In genomic region chr1:26225033-26225831, GRCh38 we compare ENCODE assay signal across 1 cellular context.
A peak's percentile ranks its signal among the peaks of the same experiment; 100 is the strongest.
TF ChIP-seq lines count a peak whose summit lies in the region.

No MANE protein-coding gene starts in this region.

TF ChIP-seq in HepG2, 621 proteins besides CTCF, POLR2A, EP300 and RAD21 (continued from another document and continues in another):
- TF ChIP-seq ZNF34 (CRISPR knock-in tag; IDR thresholded peaks at IDR 0.05; ENCODE audit: borderline replicate concordance) (no peak), SALL1 (CRISPR knock-in tag; IDR thresholded peaks at IDR 0.05) (peak; percentile 62), ZNF773 (CRISPR knock-in tag; IDR thresholded peaks at IDR 0.05; ENCODE audit: borderline replicate concordance) (no peak), CENPBD1 (CRISPR knock-in tag; IDR thresholded peaks at IDR 0.05; ENCODE audit: borderline replicate concordance, low read depth) (peak; percentile 56; the same call in 1 of the 2 replicates), ZNF326 (CRISPR knock-in tag; IDR thresholded peaks at IDR 0.05; ENCODE audit: borderline replicate concordance) (no peak), SRF (IDR thresholded peaks at IDR 0.05; ENCODE audit: low read depth, low read length) (peak; percentile 57; the same call in 1 of the 2 replicates), ZSCAN29 (CRISPR knock-in tag; conservative IDR thresholded peaks at IDR 0.05) (no peak; the same call in 1 of the 2 replicates), ZSCAN31 (CRISPR knock-in tag; IDR thresholded peaks at IDR 0.05; ENCODE audit: low read depth) (no peak), REST (IDR thresholded peaks at IDR 0.05; ENCODE audit: borderline replicate concordance in 1 of 2, low read depth in 1 of 2, low read length in 2 of 2) (0 out of 4 replicates have a peak, but pooled peaks of 1 of the 2 experiments have one; percentile 16), ZSCAN22 (CRISPR knock-in tag; IDR thresholded peaks at IDR 0.05) (no peak), SRSF4 (IDR thresholded peaks at IDR 0.05; ENCODE audit: low read depth, low read length, poor library complexity, severe bottlenecking) (no peak), SP5 (CRISPR knock-in tag; IDR thresholded peaks at IDR 0.05; ENCODE audit: borderline replicate concordance, low read depth) (peak; percentile 65), ZMYM2 (CRISPR knock-in tag; IDR thresholded peaks at IDR 0.05) (no peak), HES4 (CRISPR knock-in tag; IDR thresholded peaks at IDR 0.05; ENCODE audit: borderline replicate concordance) (0 out of 2 replicates have a peak, but pooled peaks have one; percentile 42), ZNF564 (CRISPR knock-in tag; IDR thresholded peaks at IDR 0.05) (0 out of 2 replicates have a peak, but pooled peaks have one; percentile 65), ZNF574 (CRISPR knock-in tag; IDR thresholded peaks at IDR 0.05) (peak; percentile 64), TCF7 (IDR thresholded peaks at IDR 0.05; ENCODE audit: low read depth) (no peak), POGK (CRISPR knock-in tag; conservative IDR thresholded peaks at IDR 0.05) (peak; percentile 71), ZNF549 (CRISPR knock-in tag; IDR thresholded peaks at IDR 0.05) (no peak), THRA (CRISPR knock-in tag; IDR thresholded peaks at IDR 0.05; ENCODE audit: borderline replicate concordance) (peak; percentile 86; the same call in 1 of the 2 replicates), ZNF264 (CRISPR knock-in tag; IDR thresholded peaks at IDR 0.05) (0 out of 2 replicates have a peak, but pooled peaks have one; percentile 30), UBTF (CRISPR knock-in tag; IDR thresholded peaks at IDR 0.05) (peak; percentile 81), ZBTB14 (CRISPR knock-in tag; IDR thresholded peaks at IDR 0.05) (0 out of 2 replicates have a peak, but pooled peaks have one; percentile 38), FOSL1 (CRISPR knock-in tag; IDR thresholded peaks at IDR 0.05; ENCODE audit: borderline replicate concordance) (no peak), ZNF280B (CRISPR knock-in tag; IDR thresholded peaks at IDR 0.05; ENCODE audit: borderline replicate concordance) (no peak; the same call in 1 of the 2 replicates), PHF20 (CRISPR knock-in tag; IDR thresholded peaks at IDR 0.05) (peak; percentile 42), HBP1 (CRISPR knock-in tag; IDR thresholded peaks at IDR 0.05; ENCODE audit: low read depth) (0 out of 2 replicates have a peak, but pooled peaks have one; percentile 29), SATB2 (CRISPR knock-in tag; IDR thresholded peaks at IDR 0.05) (no peak), ZFX (CRISPR knock-in tag; IDR thresholded peaks at IDR 0.05; ENCODE audit: low read depth) (peak; percentile 82), ZNF710 (CRISPR knock-in tag; IDR thresholded peaks at IDR 0.05; ENCODE audit: borderline replicate concordance) (peak; percentile 57; the same call in 1 of the 2 replicates), ZNF550 (CRISPR knock-in tag; IDR thresholded peaks at IDR 0.05; ENCODE audit: borderline replicate concordance) (no peak), MXD1 (CRISPR knock-in tag; IDR thresholded peaks at IDR 0.05) (peak; percentile 83; the same call in 1 of the 2 replicates), HOMEZ (CRISPR knock-in tag; IDR thresholded peaks at IDR 0.05; ENCODE audit: low read depth) (no peak), ZNF33A (CRISPR knock-in tag; IDR thresholded peaks at IDR 0.05; ENCODE audit: borderline replicate concordance) (no peak)
